17 cellular contexts compared by ENCODE assay signal in the genomic region with DNA sequence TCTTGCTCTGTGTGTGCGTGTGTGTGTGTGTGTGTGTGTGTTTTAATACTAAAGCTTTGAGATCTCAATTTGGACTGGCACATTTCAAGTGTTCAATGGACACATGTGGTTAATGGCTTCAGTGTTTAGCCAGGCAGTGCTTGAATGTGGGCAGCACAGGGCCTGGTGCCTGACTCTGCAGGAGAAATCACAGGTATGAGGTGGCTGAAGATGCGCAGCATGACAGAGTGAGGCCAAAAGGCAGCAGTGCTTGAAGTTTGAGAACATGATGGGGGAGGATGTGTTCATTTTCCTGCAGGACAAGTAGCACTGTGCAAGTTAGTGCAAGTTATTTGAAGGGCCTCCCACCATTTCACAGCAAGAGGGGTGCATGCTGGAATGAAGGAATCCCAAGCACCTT.
"Had no signal": no experiment of that assay in that cellular context is flagged by ENCODE, and none has a peak within 500 bp of the region (broad histone marks: within the 10 kb centered on the region; RNA-seq: fewer than 3 reads in every experiment).

No MANE protein-coding gene starts in this region.

- ATAC-seq: activated CD4-positive, CD25-positive, alpha-beta regulatory T cell treated with anti-CD3 and anti-CD28 coated beads, Interleukin-2, amount 50 U/mL, for 24 hours; effector memory CD8-positive, alpha-beta T cell; natural killer cell had no signal

- H3K36me3 ChIP-seq: gastroesophageal sphincter, left lung, right atrium auricular region, upper lobe of right lung had no signal

- H3K9me3 ChIP-seq: gastroesophageal sphincter, left lung, right atrium auricular region, upper lobe of right lung had no signal

- DNase-seq: activated naive CD4-positive, alpha-beta T cell treated with Interleukin-2 at 50 U/mL for 16 hours; activated T-cell treated with anti-CD3 and anti-CD28 coated beads for 4 hours; aorta; dermis blood vessel endothelial cell; effector memory CD8-positive, alpha-beta T cell; erythroblast; left lung; natural killer cell; occipital lobe; stimulated activated CD4-positive, alpha-beta T cell treated with anti-CD3 and anti-CD28 coated beads, Interleukin-4, amount 100 ng/mL, for 24 hours; stimulated activated naive CD4-positive, alpha-beta T cell treated with Interleukin-2 at 50 U/mL for 16 hours; T1000; upper lobe of right lung had no signal

- H3K4me1 ChIP-seq: upper lobe of right lung had no signal

- H3K27me3 ChIP-seq: gastroesophageal sphincter, left lung, right atrium auricular region, upper lobe of right lung had no signal

- H3K4me3 ChIP-seq: gastroesophageal sphincter, left lung, right atrium auricular region, skin epidermis, upper lobe of right lung had no signal
